1 cellular context compared by ENCODE assay signal in genomic region chr17:77509089-77509488, GRCh38.
TF ChIP-seq lines count a peak whose summit lies in the region.

No MANE protein-coding gene starts in this region.

TF ChIP-seq in HepG2, 621 proteins besides CTCF, POLR2A, EP300 and RAD21 (continued from another document):
- TF ChIP-seq ZXDC (CRISPR knock-in tag; IDR thresholded peaks at IDR 0.05) = no peak
- no peak for TF ChIP-seq NFKB2 (CRISPR knock-in tag; IDR thresholded peaks at IDR 0.05; ENCODE audit: borderline replicate concordance)
- TF ChIP-seq ZNF207 (IDR thresholded peaks at IDR 0.05; ENCODE audit: borderline replicate concordance) = 0 out of 2 replicates have a peak, but pooled peaks have one; percentile 75
- no peak for TF ChIP-seq BATF2 (CRISPR knock-in tag; IDR thresholded peaks at IDR 0.05)
- no peak for TF ChIP-seq ZNF749 (CRISPR knock-in tag; IDR thresholded peaks at IDR 0.05; ENCODE audit: borderline replicate concordance)
- TF ChIP-seq ZNF280B (CRISPR knock-in tag; IDR thresholded peaks at IDR 0.05; ENCODE audit: borderline replicate concordance) = no peak
- no peak for TF ChIP-seq ZNF350 (CRISPR knock-in tag; IDR thresholded peaks at IDR 0.05; ENCODE audit: borderline replicate concordance, low read depth)
- TF ChIP-seq TBP (CRISPR knock-in tag; IDR thresholded peaks at IDR 0.05) = no peak
- TF ChIP-seq KLF9 (CRISPR knock-in tag; IDR thresholded peaks at IDR 0.05; ENCODE audit: low read depth) = no peak
- no peak for TF ChIP-seq SMARCE1 (IDR thresholded peaks at IDR 0.05; ENCODE audit: borderline replicate concordance)
- TF ChIP-seq ZNF547 (CRISPR knock-in tag; IDR thresholded peaks at IDR 0.05) = no peak
- no peak for TF ChIP-seq ZFP1 (CRISPR knock-in tag; IDR thresholded peaks at IDR 0.05)
- TF ChIP-seq NFRKB (IDR thresholded peaks at IDR 0.05) = peak; percentile 18; the same call in 1 of the 2 replicates
- TF ChIP-seq ZBTB46 (CRISPR knock-in tag; IDR thresholded peaks at IDR 0.05; ENCODE audit: borderline replicate concordance) = no peak
- TF ChIP-seq ZBTB40 (IDR thresholded peaks at IDR 0.05) = 0 out of 2 replicates have a peak, but pooled peaks have one; percentile 1
- no peak for TF ChIP-seq ZBTB40 (CRISPR knock-in tag; IDR thresholded peaks at IDR 0.05)
- TF ChIP-seq CBFB (CRISPR knock-in tag; IDR thresholded peaks at IDR 0.05) = no peak
- TF ChIP-seq MBD4 (IDR thresholded peaks at IDR 0.05; ENCODE audit: borderline replicate concordance, low read length) = no peak
- no peak for TF ChIP-seq GMEB1 (CRISPR knock-in tag; IDR thresholded peaks at IDR 0.05; ENCODE audit: borderline replicate concordance)
- TF ChIP-seq ATF7 (IDR thresholded peaks at IDR 0.05) = peak; percentile 38; the same call in 1 of the 2 replicates
- TF ChIP-seq ATF7 (CRISPR knock-in tag; IDR thresholded peaks at IDR 0.05) = no peak
- TF ChIP-seq ZNF780A (CRISPR knock-in tag; IDR thresholded peaks at IDR 0.05) = no peak
- peak; percentile 96 for TF ChIP-seq CREB1 (IDR thresholded peaks at IDR 0.05)
- no peak for TF ChIP-seq CREB1 (CRISPR knock-in tag; IDR thresholded peaks at IDR 0.05)
- TF ChIP-seq FOXM1 (CRISPR knock-in tag; IDR thresholded peaks at IDR 0.05) = no peak
TF ChIP-seq in HepG2: peak in this region for 9.
